1 cellular context compared by ENCODE assay signal in the genomic region with DNA sequence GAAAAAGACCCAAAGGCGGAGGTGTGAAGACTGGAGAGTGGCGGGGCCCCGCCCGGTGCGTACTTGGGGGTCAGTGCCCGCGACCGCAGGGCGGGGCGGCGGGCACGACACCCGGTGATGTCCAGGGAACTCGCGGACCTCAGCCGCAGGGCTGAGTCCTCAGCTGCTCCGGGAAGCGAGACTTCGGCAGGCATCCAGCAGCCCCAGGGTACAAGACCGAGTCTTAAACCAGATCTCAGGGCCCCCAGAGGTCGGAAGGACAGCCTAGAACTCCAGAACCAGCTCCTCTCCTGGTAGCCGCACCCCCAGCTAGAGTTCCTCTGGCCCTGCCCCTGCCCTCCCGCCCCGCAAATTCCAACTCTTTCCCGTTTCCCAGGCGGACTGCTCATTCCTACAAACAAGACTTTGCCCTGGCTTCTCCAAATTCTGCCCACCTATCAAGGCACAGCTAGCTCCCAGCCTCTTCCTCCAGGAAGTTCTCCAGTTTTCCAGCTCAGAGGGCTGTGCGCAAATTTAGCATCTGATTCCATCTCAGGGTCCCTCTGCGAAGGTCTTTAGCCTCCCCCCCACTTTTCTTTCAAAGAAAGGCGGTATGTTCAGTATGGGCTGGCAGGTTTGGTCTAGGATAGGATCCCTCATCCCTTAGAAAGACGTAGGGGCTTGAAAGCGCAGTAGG.
TF ChIP-seq lines count a peak whose summit lies in the region.

No MANE protein-coding gene starts in this region.

TF ChIP-seq in IMR-90, 13 proteins besides CTCF, POLR2A, EP300 and RAD21:
- TF ChIP-seq MAFK (IDR thresholded peaks at IDR 0.05; ENCODE audit: low read depth, low read length) (no peak), CHD1 (IDR thresholded peaks at IDR 0.05; ENCODE audit: low read depth, low read length) (no peak), NFE2L2 (IDR thresholded peaks at IDR 0.05; ENCODE audit: low read depth, low read length) (no peak), CEBPB (IDR thresholded peaks at IDR 0.05; ENCODE audit: low read depth, low read length) (no peak), RFX5 (IDR thresholded peaks at IDR 0.05; ENCODE audit: low read depth, low read length) (no peak), BHLHE40 (IDR thresholded peaks at IDR 0.05; ENCODE audit: low read depth, low read length) (no peak), FOS (IDR thresholded peaks at IDR 0.05; ENCODE audit: low read depth, low read length) (no peak), MAZ (IDR thresholded peaks at IDR 0.05; ENCODE audit: borderline replicate concordance, low read depth, low read length) (no peak), SMC3 (IDR thresholded peaks at IDR 0.05; ENCODE audit: low read depth, low read length) (no peak)
